ENCODE assay signal across 1 cellular context in the genomic region with DNA sequence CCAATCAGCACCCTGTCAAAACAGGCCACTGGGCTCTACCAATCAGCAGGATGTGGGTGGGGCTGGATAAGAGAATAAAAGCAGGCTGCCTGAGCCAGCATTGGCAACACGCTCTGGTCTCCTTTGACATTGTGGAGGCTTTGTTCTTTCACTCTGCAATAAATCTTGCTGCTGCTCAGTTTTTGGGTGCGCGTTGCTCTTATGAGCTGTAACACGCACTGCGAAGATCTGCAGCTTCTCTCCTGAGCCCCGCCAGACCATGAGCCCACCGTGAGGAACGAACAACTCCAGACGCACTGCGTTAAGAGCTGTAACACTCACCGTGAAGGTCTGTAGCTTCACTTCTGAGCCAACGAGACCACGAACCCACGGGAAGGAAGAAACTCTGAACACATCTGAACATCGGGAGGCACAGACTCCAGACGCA.
TF ChIP-seq lines count a peak whose summit lies in the region.

No MANE protein-coding gene starts in this region.

TF ChIP-seq in K562, 482 proteins besides CTCF, POLR2A, EP300 and RAD21:
- TF ChIP-seq SUPT5H (IDR thresholded peaks at IDR 0.05) = peak; percentile 69
- TF ChIP-seq, protein P1, sequence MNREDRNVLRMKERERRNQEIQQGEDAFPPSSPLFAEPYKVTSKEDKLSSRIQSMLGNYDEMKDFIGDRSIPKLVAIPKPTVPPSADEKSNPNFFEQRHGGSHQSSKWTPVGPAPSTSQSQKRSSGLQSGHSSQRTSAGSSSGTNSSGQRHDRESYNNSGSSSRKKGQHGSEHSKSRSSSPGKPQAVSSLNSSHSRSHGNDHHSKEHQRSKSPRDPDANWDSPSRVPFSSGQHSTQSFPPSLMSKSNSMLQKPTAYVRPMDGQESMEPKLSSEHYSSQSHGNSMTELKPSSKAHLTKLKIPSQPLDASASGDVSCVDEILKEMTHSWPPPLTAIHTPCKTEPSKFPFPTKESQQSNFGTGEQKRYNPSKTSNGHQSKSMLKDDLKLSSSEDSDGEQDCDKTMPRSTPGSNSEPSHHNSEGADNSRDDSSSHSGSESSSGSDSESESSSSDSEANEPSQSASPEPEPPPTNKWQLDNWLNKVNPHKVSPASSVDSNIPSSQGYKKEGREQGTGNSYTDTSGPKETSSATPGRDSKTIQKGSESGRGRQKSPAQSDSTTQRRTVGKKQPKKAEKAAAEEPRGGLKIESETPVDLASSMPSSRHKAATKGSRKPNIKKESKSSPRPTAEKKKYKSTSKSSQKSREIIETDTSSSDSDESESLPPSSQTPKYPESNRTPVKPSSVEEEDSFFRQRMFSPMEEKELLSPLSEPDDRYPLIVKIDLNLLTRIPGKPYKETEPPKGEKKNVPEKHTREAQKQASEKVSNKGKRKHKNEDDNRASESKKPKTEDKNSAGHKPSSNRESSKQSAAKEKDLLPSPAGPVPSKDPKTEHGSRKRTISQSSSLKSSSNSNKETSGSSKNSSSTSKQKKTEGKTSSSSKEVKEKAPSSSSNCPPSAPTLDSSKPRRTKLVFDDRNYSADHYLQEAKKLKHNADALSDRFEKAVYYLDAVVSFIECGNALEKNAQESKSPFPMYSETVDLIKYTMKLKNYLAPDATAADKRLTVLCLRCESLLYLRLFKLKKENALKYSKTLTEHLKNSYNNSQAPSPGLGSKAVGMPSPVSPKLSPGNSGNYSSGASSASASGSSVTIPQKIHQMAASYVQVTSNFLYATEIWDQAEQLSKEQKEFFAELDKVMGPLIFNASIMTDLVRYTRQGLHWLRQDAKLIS (CRISPR knock-in tag; IDR thresholded peaks at IDR 0.05) = 0 out of 2 replicates have a peak, but pooled peaks have one; percentile 34
- 0 out of 2 replicates have a peak, but pooled peaks have one; percentile 32 for TF ChIP-seq POLR2G (IDR thresholded peaks at IDR 0.05; ENCODE audit: low read depth, low read length)
- TF ChIP-seq POLR2B (IDR thresholded peaks at IDR 0.05; ENCODE audit: low read depth, partially characterized antibody) = peak; percentile 36
- no peak for TF ChIP-seq ZC3H11A (IDR thresholded peaks at IDR 0.05; ENCODE audit: low read depth, low read length)
- TF ChIP-seq RBFOX2 (IDR thresholded peaks at IDR 0.05; ENCODE audit: low read depth, low read length) = peak; percentile 67
- TF ChIP-seq POLR2AphosphoS5 (IDR thresholded peaks at IDR 0.05; ENCODE audit: control insufficient read depth, insufficient read depth, low read depth, low read length) = peak; percentile 24; the same call in 1 of the 2 replicates
- TF ChIP-seq TAF1 (IDR thresholded peaks at IDR 0.05; ENCODE audit: control insufficient read depth, extremely low read depth, insufficient read depth, low read length, severe bottlenecking) = no peak
- TF ChIP-seq, protein P2, sequence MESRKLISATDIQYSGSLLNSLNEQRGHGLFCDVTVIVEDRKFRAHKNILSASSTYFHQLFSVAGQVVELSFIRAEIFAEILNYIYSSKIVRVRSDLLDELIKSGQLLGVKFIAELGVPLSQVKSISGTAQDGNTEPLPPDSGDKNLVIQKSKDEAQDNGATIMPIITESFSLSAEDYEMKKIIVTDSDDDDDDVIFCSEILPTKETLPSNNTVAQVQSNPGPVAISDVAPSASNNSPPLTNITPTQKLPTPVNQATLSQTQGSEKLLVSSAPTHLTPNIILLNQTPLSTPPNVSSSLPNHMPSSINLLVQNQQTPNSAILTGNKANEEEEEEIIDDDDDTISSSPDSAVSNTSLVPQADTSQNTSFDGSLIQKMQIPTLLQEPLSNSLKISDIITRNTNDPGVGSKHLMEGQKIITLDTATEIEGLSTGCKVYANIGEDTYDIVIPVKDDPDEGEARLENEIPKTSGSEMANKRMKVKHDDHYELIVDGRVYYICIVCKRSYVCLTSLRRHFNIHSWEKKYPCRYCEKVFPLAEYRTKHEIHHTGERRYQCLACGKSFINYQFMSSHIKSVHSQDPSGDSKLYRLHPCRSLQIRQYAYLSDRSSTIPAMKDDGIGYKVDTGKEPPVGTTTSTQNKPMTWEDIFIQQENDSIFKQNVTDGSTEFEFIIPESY (CRISPR knock-in tag; IDR thresholded peaks at IDR 0.05) = peak; percentile 53
- no peak for TF ChIP-seq TEAD1 (CRISPR knock-in tag; IDR thresholded peaks at IDR 0.05)
TF ChIP-seq in K562: peak in this region for 7.
